In the genomic region with DNA sequence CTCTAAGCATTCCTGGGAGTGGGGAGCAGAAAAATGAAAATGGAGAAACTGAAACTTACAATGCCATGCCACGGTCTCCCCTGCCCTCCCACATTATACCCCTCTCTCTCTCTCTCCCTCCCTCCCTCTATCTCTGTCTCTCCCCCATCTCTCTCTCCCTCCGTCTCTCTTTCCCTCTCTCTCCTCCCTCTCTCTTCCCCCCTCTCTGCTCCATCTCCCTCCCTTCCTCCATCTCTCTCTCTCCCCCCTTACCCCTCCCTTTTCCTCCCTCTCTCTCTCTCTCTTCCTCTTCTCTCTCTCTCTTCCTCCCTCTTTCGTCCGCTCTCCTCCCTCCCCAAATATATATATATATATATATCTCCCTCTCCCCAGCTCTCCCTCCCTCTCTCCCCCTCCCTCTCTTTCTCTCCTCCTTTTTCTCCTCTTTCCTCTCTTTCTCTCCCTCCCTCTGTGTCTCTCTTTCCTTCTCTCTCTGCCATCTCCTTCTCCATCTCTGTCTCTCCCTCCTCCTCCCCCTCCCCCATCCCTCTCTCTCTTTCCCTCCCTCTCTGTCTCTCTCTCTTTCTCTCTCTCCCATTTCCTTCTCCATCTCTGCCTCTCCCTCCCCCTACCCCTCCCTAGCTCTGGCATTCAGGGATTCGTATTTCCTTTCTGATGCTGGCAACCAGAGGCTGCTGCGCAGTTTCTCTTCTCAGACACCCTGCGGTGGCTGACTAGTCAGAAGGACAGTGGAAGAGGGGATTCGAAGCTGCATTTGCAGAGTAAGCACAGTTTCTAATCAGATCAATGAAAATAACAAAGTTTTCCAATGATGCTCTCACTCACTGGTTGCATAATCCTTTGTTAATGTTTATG, we compare ENCODE assay signal across 12 cellular contexts. TPM values are rescaled to one million over a fixed set of nuclear protein-coding genes. Genes with fewer than 3 reads are reported as not detected.
DNase-seq lines count a peak whose midpoint lies in the region; ATAC-seq and TF ChIP-seq lines count a peak whose summit lies in the region.
"Had no signal": no experiment of that assay in that cellular context is flagged by ENCODE, and none has a peak within 500 bp of the region (broad histone marks: within the 10 kb centered on the region; RNA-seq: fewer than 3 reads in every experiment).

No MANE protein-coding gene starts in this region.

- no peaks in the 10 kb centered on the region for H3K36me3 Mint-ChIP-seq in brain
- no peaks in the 10 kb centered on the region for H3K36me3 Mint-ChIP-seq in type B pancreatic cell
- H3K36me3 Mint-ChIP-seq: stimulated activated effector memory CD8-positive, alpha-beta T cell treated with anti-CD3 and anti-CD28 coated beads, Interleukin-12 subunit alpha, Interleukin-12 subunit beta, amount 100 ng/mL, for 72 hours had no signal

- H3K9me3 ChIP-seq in left ventricle myocardium inferior (replicated peaks): no peaks in the 10 kb centered on the region
- H3K9me3 ChIP-seq in iPS DF 6.9 (ENCODE audit: control insufficient read depth, insufficient read depth, low read length): no peaks in the 10 kb centered on the region
- H3K9me3 ChIP-seq: MG63 had no signal

- no peaks in the 10 kb centered on the region for H3K4me1 ChIP-seq in left ventricle myocardium inferior
- H3K4me1 ChIP-seq in iPS DF 6.9 (ENCODE audit: control insufficient read depth, insufficient read depth, low read length): peaks cover 6% of the 10 kb centered on the region; the same call in 1 of the 2 replicates

- H3K27ac ChIP-seq in left ventricle myocardium inferior (replicated peaks) (no peak overlapping the region), iPS DF 6.9 (ENCODE audit: low read length) (no peak overlapping the region)

- peak; percentile 54 for ATAC-seq in left ventricle myocardium superior
- ATAC-seq: stimulated activated effector memory CD8-positive, alpha-beta T cell treated with anti-CD3 and anti-CD28 coated beads, Interleukin-12 subunit alpha, Interleukin-12 subunit beta, amount 100 ng/mL, for 72 hours had no signal

- H3K4me3 ChIP-seq in left ventricle myocardium inferior: no peak overlapping the region
- H3K4me3 ChIP-seq in iPS DF 6.9 (ENCODE audit: low read length): no peak overlapping the region
- H3K4me3 ChIP-seq: MG63 had no signal

- no peaks in the 10 kb centered on the region for H3K9me3 Mint-ChIP-seq in brain
- no peaks in the 10 kb centered on the region for H3K9me3 Mint-ChIP-seq in type B pancreatic cell
- H3K9me3 Mint-ChIP-seq: central memory CD8-positive, alpha-beta T cell; stimulated activated effector memory CD8-positive, alpha-beta T cell treated with anti-CD3 and anti-CD28 coated beads, Interleukin-12 subunit alpha, Interleukin-12 subunit beta, amount 100 ng/mL, for 72 hours had no signal

- peaks cover 15% of the 10 kb centered on the region for H3K27me3 ChIP-seq in left ventricle myocardium inferior (ENCODE audit: low read depth)
- H3K27me3 ChIP-seq in iPS DF 6.9 (ENCODE audit: control insufficient read depth, insufficient read depth, low read length): no peaks in the 10 kb centered on the region

- H3K27me3 Mint-ChIP-seq in brain (peaks cover 8% of the 10 kb centered on the region), type B pancreatic cell (no peaks in the 10 kb centered on the region)

- intact Hi-C loops in left ventricle myocardium superior (cut with micrococcal nuclease): no loop called here
- intact Hi-C loops in left ventricle myocardium inferior (cut with micrococcal nuclease): no loop called here

- H3K4me3 Mint-ChIP-seq in brain: peak overlapping the region; percentile 28 to 84 (median 68)
- H3K4me3 Mint-ChIP-seq in type B pancreatic cell: peak overlapping the region; percentile 3
- H3K4me3 Mint-ChIP-seq: central memory CD8-positive, alpha-beta T cell; stimulated activated effector memory CD8-positive, alpha-beta T cell treated with anti-CD3 and anti-CD28 coated beads, Interleukin-12 subunit alpha, Interleukin-12 subunit beta, amount 100 ng/mL, for 72 hours had no signal

- DNase-seq in left ventricle myocardium superior (no peak), left ventricle myocardium inferior (no peak), iPS DF 6.9 (ENCODE audit: low read depth, low spot score) (peak; percentile 70), type B pancreatic cell (ENCODE audit: extremely low spot score, unreplicated experiment) (no peak), NCI-H510A treated with DMSO at 0.1 percent for 48 hours (lab: John Stamatoyannopoulos, UW) (no peak), KG1 (lab: John Stamatoyannopoulos, UW) (no peak)
- no peak for DNase-seq in activated CD4-positive, alpha-beta T cell treated with anti-CD3 and anti-CD28 coated beads, Interleukin-2, amount 50 U/mL, for 4 hours
- DNase-seq: AML-193, MG63 had no signal

- no peaks in the 10 kb centered on the region for H3K36me3 ChIP-seq in left ventricle myocardium inferior
- no peaks in the 10 kb centered on the region for H3K36me3 ChIP-seq in iPS DF 6.9 (ENCODE audit: control insufficient read depth, insufficient read depth, low read length)
- H3K36me3 ChIP-seq: MG63 had no signal

- TF ChIP-seq CTCF in left ventricle myocardium inferior (IDR thresholded peaks at IDR 0.05; ENCODE audit: borderline replicate concordance) (no peak), brain (conservative IDR thresholded peaks at IDR 0.05) (no peak), type B pancreatic cell (conservative IDR thresholded peaks at IDR 0.05) (no peak)

- WGBS in iPS DF 6.9 (ENCODE audit: insufficient coverage, insufficient read length): no CpG with 5 or more reads among the region's 8 CpGs

- H3K4me1 Mint-ChIP-seq in brain: peaks cover 43% of the 10 kb centered on the region
- peaks cover 41% of the 10 kb centered on the region for H3K4me1 Mint-ChIP-seq in type B pancreatic cell (ENCODE audit: unreplicated experiment)
- H3K4me1 Mint-ChIP-seq: central memory CD8-positive, alpha-beta T cell had no signal

- H3K27ac Mint-ChIP-seq in brain (peak overlapping the region; percentile 65 to 95 (median 82)), type B pancreatic cell (no peak overlapping the region)
- H3K27ac Mint-ChIP-seq: stimulated activated effector memory CD8-positive, alpha-beta T cell treated with anti-CD3 and anti-CD28 coated beads, Interleukin-12 subunit alpha, Interleukin-12 subunit beta, amount 100 ng/mL, for 72 hours had no signal

RNA-seq across cellular contexts. Expression of a gene that starts 13.9 kb away (rescaled TPM):
- total RNA-seq in left ventricle myocardium superior: 74.5 TPM
- 72.6 TPM for total RNA-seq in left ventricle myocardium inferior
- polyA plus RNA-seq in brain (ENCODE audit: insufficient read depth, low read depth, low replicate concordance): 93.3 TPM
- 58.9 and 62.6 TPM in 2 replicates for total RNA-seq in type B pancreatic cell (ENCODE audit: low replicate concordance)
